34 cellular contexts compared by ENCODE assay signal in genomic region chr7:40619647-40620046, GRCh38.
"Had no signal": no experiment of that assay in that cellular context is flagged by ENCODE, and none has a peak within 500 bp of the region (broad histone marks: within the 10 kb centered on the region; RNA-seq: fewer than 3 reads in every experiment).

No MANE protein-coding gene starts in this region.

- H3K27me3 ChIP-seq: MG63 had no signal

- DNase-seq: Karpas-422, Kasumi-1, KG1, MG63, MM.1S, MV-4-11, NCI-H1048, NCI-H1092, NCI-H1092 treated with DMSO at 0.1 percent for 48 hours, NCI-H1105, NCI-H1105 treated with DMSO at 0.1 percent for 48 hours, NCI-H1417, NCI-H1417 treated with DMSO at 0.1 percent for 48 hours, NCI-H1436, NCI-H1436 treated with DMSO at 0.1 percent for 48 hours, NCI-H146, NCI-H1694, NCI-H1694 treated with DMSO at 0.1 percent for 48 hours, NCI-H187, NCI-H187 treated with DMSO at 0.1 percent for 48 hours, NCI-H1930, NCI-H2029, NCI-H2029 treated with DMSO at 0.1 percent for 48 hours, NCI-H2081, NCI-H2081 treated with DMSO at 0.1 percent for 48 hours, NCI-H2107, NCI-H2171, NCI-H2171 treated with DMSO at 0.1 percent for 48 hours, NCI-H2227 treated with DMSO at 0.1 percent for 48 hours, NCI-H226, NCI-H345, NCI-H446, NCI-H446 treated with DMSO at 0.1 percent for 48 hours had no signal

- H3K4me2 ChIP-seq: KMS-11 had no signal

- H3K4me3 ChIP-seq: MG63 had no signal

- H3K9me3 ChIP-seq: MG63 had no signal

- H3K27ac ChIP-seq: KMS-11 had no signal

- H3K9ac ChIP-seq: KMS-11 had no signal

- H3K36me3 ChIP-seq: MG63 had no signal
